Comparison of ENCODE assay signal across 2 cellular contexts in the genomic region with DNA sequence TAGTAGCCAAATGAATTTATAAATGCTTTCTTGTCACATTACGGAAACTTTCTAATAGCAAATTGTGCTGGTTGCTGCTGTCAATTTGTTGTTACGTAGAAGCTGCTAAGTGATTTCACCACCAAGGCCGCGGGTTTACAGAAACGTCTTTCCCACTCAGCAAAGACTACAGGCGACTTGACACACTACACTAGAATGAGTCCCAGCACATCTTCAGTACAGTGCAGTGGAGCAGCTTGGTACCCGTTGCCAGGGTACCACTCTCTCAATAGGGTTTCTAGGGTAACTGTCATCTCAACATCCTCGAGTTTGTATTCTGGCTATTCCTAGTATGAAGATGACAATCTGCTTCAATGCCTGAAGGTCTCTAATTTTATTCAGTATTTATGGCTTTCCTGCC.
TF ChIP-seq lines count a peak whose summit lies in the region.

No MANE protein-coding gene starts in this region.

TF ChIP-seq in HepG2, 621 proteins besides CTCF, POLR2A, EP300 and RAD21 (continues in another document):
- TF ChIP-seq PPARG (CRISPR knock-in tag; conservative IDR thresholded peaks at IDR 0.05) (no peak), ERF (CRISPR knock-in tag; IDR thresholded peaks at IDR 0.05) (no peak), MTA1 (CRISPR knock-in tag; IDR thresholded peaks at IDR 0.05; ENCODE audit: borderline replicate concordance) (no peak), ZNF17 (CRISPR knock-in tag; IDR thresholded peaks at IDR 0.05) (no peak), NCOR1 (IDR thresholded peaks at IDR 0.05; ENCODE audit: borderline replicate concordance, low read length) (no peak), MYC (CRISPR knock-in tag; IDR thresholded peaks at IDR 0.05; ENCODE audit: borderline replicate concordance) (no peak), GZF1 (CRISPR knock-in tag; IDR thresholded peaks at IDR 0.05) (no peak), SNRNP70 (IDR thresholded peaks at IDR 0.05; ENCODE audit: low read depth, low read length) (no peak), KLF12 (CRISPR knock-in tag; IDR thresholded peaks at IDR 0.05; ENCODE audit: borderline replicate concordance) (no peak), ZNF891 (CRISPR knock-in tag; IDR thresholded peaks at IDR 0.05) (no peak)
- TF ChIP-seq, protein P1, sequence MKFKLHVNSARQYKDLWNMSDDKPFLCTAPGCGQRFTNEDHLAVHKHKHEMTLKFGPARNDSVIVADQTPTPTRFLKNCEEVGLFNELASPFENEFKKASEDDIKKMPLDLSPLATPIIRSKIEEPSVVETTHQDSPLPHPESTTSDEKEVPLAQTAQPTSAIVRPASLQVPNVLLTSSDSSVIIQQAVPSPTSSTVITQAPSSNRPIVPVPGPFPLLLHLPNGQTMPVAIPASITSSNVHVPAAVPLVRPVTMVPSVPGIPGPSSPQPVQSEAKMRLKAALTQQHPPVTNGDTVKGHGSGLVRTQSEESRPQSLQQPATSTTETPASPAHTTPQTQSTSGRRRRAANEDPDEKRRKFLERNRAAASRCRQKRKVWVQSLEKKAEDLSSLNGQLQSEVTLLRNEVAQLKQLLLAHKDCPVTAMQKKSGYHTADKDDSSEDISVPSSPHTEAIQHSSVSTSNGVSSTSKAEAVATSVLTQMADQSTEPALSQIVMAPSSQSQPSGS (CRISPR knock-in tag; IDR thresholded peaks at IDR 0.05) = no peak
- TF ChIP-seq, protein P2, sequence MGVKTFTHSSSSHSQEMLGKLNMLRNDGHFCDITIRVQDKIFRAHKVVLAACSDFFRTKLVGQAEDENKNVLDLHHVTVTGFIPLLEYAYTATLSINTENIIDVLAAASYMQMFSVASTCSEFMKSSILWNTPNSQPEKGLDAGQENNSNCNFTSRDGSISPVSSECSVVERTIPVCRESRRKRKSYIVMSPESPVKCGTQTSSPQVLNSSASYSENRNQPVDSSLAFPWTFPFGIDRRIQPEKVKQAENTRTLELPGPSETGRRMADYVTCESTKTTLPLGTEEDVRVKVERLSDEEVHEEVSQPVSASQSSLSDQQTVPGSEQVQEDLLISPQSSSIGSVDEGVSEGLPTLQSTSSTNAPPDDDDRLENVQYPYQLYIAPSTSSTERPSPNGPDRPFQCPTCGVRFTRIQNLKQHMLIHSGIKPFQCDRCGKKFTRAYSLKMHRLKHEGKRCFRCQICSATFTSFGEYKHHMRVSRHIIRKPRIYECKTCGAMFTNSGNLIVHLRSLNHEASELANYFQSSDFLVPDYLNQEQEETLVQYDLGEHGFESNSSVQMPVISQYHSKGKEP (CRISPR knock-in tag; IDR thresholded peaks at IDR 0.05) = no peak
- TF ChIP-seq, protein P3, sequence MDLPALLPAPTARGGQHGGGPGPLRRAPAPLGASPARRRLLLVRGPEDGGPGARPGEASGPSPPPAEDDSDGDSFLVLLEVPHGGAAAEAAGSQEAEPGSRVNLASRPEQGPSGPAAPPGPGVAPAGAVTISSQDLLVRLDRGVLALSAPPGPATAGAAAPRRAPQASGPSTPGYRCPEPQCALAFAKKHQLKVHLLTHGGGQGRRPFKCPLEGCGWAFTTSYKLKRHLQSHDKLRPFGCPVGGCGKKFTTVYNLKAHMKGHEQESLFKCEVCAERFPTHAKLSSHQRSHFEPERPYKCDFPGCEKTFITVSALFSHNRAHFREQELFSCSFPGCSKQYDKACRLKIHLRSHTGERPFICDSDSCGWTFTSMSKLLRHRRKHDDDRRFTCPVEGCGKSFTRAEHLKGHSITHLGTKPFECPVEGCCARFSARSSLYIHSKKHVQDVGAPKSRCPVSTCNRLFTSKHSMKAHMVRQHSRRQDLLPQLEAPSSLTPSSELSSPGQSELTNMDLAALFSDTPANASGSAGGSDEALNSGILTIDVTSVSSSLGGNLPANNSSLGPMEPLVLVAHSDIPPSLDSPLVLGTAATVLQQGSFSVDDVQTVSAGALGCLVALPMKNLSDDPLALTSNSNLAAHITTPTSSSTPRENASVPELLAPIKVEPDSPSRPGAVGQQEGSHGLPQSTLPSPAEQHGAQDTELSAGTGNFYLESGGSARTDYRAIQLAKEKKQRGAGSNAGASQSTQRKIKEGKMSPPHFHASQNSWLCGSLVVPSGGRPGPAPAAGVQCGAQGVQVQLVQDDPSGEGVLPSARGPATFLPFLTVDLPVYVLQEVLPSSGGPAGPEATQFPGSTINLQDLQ (CRISPR knock-in tag; IDR thresholded peaks at IDR 0.05) = no peak
- TF ChIP-seq, protein P4, sequence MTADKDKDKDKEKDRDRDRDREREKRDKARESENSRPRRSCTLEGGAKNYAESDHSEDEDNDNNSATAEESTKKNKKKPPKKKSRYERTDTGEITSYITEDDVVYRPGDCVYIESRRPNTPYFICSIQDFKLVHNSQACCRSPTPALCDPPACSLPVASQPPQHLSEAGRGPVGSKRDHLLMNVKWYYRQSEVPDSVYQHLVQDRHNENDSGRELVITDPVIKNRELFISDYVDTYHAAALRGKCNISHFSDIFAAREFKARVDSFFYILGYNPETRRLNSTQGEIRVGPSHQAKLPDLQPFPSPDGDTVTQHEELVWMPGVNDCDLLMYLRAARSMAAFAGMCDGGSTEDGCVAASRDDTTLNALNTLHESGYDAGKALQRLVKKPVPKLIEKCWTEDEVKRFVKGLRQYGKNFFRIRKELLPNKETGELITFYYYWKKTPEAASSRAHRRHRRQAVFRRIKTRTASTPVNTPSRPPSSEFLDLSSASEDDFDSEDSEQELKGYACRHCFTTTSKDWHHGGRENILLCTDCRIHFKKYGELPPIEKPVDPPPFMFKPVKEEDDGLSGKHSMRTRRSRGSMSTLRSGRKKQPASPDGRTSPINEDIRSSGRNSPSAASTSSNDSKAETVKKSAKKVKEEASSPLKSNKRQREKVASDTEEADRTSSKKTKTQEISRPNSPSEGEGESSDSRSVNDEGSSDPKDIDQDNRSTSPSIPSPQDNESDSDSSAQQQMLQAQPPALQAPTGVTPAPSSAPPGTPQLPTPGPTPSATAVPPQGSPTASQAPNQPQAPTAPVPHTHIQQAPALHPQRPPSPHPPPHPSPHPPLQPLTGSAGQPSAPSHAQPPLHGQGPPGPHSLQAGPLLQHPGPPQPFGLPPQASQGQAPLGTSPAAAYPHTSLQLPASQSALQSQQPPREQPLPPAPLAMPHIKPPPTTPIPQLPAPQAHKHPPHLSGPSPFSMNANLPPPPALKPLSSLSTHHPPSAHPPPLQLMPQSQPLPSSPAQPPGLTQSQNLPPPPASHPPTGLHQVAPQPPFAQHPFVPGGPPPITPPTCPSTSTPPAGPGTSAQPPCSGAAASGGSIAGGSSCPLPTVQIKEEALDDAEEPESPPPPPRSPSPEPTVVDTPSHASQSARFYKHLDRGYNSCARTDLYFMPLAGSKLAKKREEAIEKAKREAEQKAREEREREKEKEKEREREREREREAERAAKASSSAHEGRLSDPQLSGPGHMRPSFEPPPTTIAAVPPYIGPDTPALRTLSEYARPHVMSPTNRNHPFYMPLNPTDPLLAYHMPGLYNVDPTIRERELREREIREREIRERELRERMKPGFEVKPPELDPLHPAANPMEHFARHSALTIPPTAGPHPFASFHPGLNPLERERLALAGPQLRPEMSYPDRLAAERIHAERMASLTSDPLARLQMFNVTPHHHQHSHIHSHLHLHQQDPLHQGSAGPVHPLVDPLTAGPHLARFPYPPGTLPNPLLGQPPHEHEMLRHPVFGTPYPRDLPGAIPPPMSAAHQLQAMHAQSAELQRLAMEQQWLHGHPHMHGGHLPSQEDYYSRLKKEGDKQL (CRISPR knock-in tag; IDR thresholded peaks at IDR 0.05; ENCODE audit: low read depth) = no peak

TF ChIP-seq in K562, 482 proteins besides CTCF, POLR2A, EP300 and RAD21:
- no peak for TF ChIP-seq ZNF551 (CRISPR knock-in tag; IDR thresholded peaks at IDR 0.05)
- TF ChIP-seq MYBL2 (IDR thresholded peaks at IDR 0.05; ENCODE audit: low read depth) = no peak
- TF ChIP-seq MYBL2 (CRISPR knock-in tag; IDR thresholded peaks at IDR 0.05; ENCODE audit: borderline replicate concordance) = no peak
- TF ChIP-seq ELF2 (CRISPR knock-in tag; IDR thresholded peaks at IDR 0.05) = no peak
- TF ChIP-seq KDM1A (IDR thresholded peaks at IDR 0.05) = 0 out of 4 replicates have a peak, but pooled peaks of 1 of the 2 experiments have one; percentile 3
- no peak for TF ChIP-seq DNMT1 (IDR thresholded peaks at IDR 0.05)
- TF ChIP-seq ZNF384 (IDR thresholded peaks at IDR 0.05; ENCODE audit: low read depth, low read length) = no peak
- TF ChIP-seq SRSF1 (IDR thresholded peaks at IDR 0.05; ENCODE audit: low read depth, low read length) = no peak
- TF ChIP-seq POLR2G (IDR thresholded peaks at IDR 0.05; ENCODE audit: low read depth, low read length) = no peak
- TF ChIP-seq RFX1 (IDR thresholded peaks at IDR 0.05) = peak; percentile 56; the same call in 1 of the 2 replicates
- TF ChIP-seq ADNP (tag; IDR thresholded peaks at IDR 0.05) = no peak
- no peak for TF ChIP-seq SMAD1 (IDR thresholded peaks at IDR 0.05; ENCODE audit: low read depth, low read length, partially characterized antibody)
- TF ChIP-seq JUNB (CRISPR knock-in tag; conservative IDR thresholded peaks at IDR 0.05) = no peak
